25 cellular contexts compared by ENCODE assay signal in genomic region chr9:28032178-28032532, GRCh38.
DNase-seq lines count a peak whose midpoint lies in the region; ATAC-seq and TF ChIP-seq lines count a peak whose summit lies in the region.
"Had no signal": no experiment of that assay in that cellular context is flagged by ENCODE, and none has a peak within 500 bp of the region (broad histone marks: within the 10 kb centered on the region; RNA-seq: fewer than 3 reads in every experiment).

No MANE protein-coding gene starts in this region.

- ATAC-seq in effector memory CD8-positive, alpha-beta T cell (replicated peaks) = no peak
- ATAC-seq: CD8-positive, alpha-beta T cell; left cardiac atrium; stimulated activated memory B cell treated with anti-CD40 and anti-IgM and Interleukin-4, amounts not matched to agents 10 μg/mL and 1 μg/mL and 100 μg/mL, for 72 hours; upper lobe of right lung had no signal

- H3K4me3 ChIP-seq in choroid plexus epithelial cell (ENCODE audit: low read depth, low read length) = no peak overlapping the region
- H3K4me3 ChIP-seq: cardiac muscle cell, SJSA1, smooth muscle cell, upper lobe of right lung had no signal

- DNase-seq in NCI-H146 treated with DMSO at 0.1 percent for 48 hours (lab: John Stamatoyannopoulos, UW; ENCODE audit: unreplicated experiment) (peak; percentile 41), NCI-H146 (lab: John Stamatoyannopoulos, UW) (no peak), NCI-H524 (lab: John Stamatoyannopoulos, UW) (peak; percentile 67 to 86), choroid plexus epithelial cell (ENCODE audit: low read depth) (peak; percentile 40), non-pigmented ciliary epithelial cell (ENCODE audit: low read depth) (peak; percentile 28), AG08396 (ENCODE audit: low spot score) (no peak), medulla oblongata (ENCODE audit: extremely low spot score) (no peak)
- no peak for DNase-seq in effector memory CD8-positive, alpha-beta T cell
- DNase-seq: activated CD4-positive, alpha-beta T cell treated with anti-CD3 and anti-CD28 coated beads for 4 hours; activated T-cell treated with anti-CD3 and anti-CD28 coated beads, Interleukin-2, amount 50 U/mL, for 24 hours; CD8-positive, alpha-beta T cell; DMS53; GF-D8; glutamatergic neuron; GOT3; Kasumi-1; left cardiac atrium; NCI-H1930; upper lobe of right lung had no signal

- H3K27me3 Mint-ChIP-seq in effector memory CD8-positive, alpha-beta T cell = no peaks in the 10 kb centered on the region
- H3K27me3 Mint-ChIP-seq: activated T-cell treated with anti-CD3 and anti-CD28 coated beads, Interleukin-2, amount 50 U/mL, for 24 hours; dendritic cell treated with granulocyte-macrophage colony-stimulating factor and Interleukin-4, amounts not matched to agents 40 ng/mL and 50 ng/mL, for 4 days; stimulated activated memory B cell treated with anti-CD40 and anti-IgM and Interleukin-4, amounts not matched to agents 10 μg/mL and 1 μg/mL and 100 μg/mL, for 72 hours had no signal

- H3K9me3 Mint-ChIP-seq in effector memory CD8-positive, alpha-beta T cell = peaks cover 2 to 13% of the 10 kb centered on the region in 2 donors
- H3K9me3 Mint-ChIP-seq: activated T-cell treated with anti-CD3 and anti-CD28 coated beads, Interleukin-2, amount 50 U/mL, for 24 hours; CD8-positive, alpha-beta T cell; dendritic cell treated with granulocyte-macrophage colony-stimulating factor and Interleukin-4, amounts not matched to agents 40 ng/mL and 50 ng/mL, for 4 days; stimulated activated memory B cell treated with anti-CD40 and anti-IgM and Interleukin-4, amounts not matched to agents 10 μg/mL and 1 μg/mL and 100 μg/mL, for 72 hours; T-helper 1 cell treated with Interleukin-12 subunit alpha and Interleukin-12 subunit beta and Interleukin-4 antibody, amounts not matched to agents 30 μg/mL and 1 μg/mL, for 36 hours had no signal

- no peak overlapping the region for H3K4me3 Mint-ChIP-seq in effector memory CD8-positive, alpha-beta T cell
- H3K4me3 Mint-ChIP-seq: activated T-cell treated with anti-CD3 and anti-CD28 coated beads, Interleukin-2, amount 50 U/mL, for 24 hours; CD8-positive, alpha-beta T cell; dendritic cell treated with granulocyte-macrophage colony-stimulating factor and Interleukin-4, amounts not matched to agents 40 ng/mL and 50 ng/mL, for 4 days; stimulated activated memory B cell treated with anti-CD40 and anti-IgM and Interleukin-4, amounts not matched to agents 10 μg/mL and 1 μg/mL and 100 μg/mL, for 72 hours; T-helper 1 cell treated with Interleukin-12 subunit alpha and Interleukin-12 subunit beta and Interleukin-4 antibody, amounts not matched to agents 30 μg/mL and 1 μg/mL, for 36 hours had no signal

- no peak for TF ChIP-seq CTCF in choroid plexus epithelial cell (conservative IDR thresholded peaks at IDR 0.05; ENCODE audit: low read depth, low read length)

- no peaks in the 10 kb centered on the region for H3K36me3 Mint-ChIP-seq in effector memory CD8-positive, alpha-beta T cell (ENCODE audit: insufficient read depth)
- H3K36me3 Mint-ChIP-seq: CD8-positive, alpha-beta T cell; stimulated activated memory B cell treated with anti-CD40 and anti-IgM and Interleukin-4, amounts not matched to agents 10 μg/mL and 1 μg/mL and 100 μg/mL, for 72 hours had no signal

- H3K27ac Mint-ChIP-seq in effector memory CD8-positive, alpha-beta T cell = no peak overlapping the region
- H3K27ac Mint-ChIP-seq: activated T-cell treated with anti-CD3 and anti-CD28 coated beads, Interleukin-2, amount 50 U/mL, for 24 hours; CD8-positive, alpha-beta T cell; dendritic cell treated with granulocyte-macrophage colony-stimulating factor and Interleukin-4, amounts not matched to agents 40 ng/mL and 50 ng/mL, for 4 days; stimulated activated memory B cell treated with anti-CD40 and anti-IgM and Interleukin-4, amounts not matched to agents 10 μg/mL and 1 μg/mL and 100 μg/mL, for 72 hours; T-helper 1 cell treated with Interleukin-12 subunit alpha and Interleukin-12 subunit beta and Interleukin-4 antibody, amounts not matched to agents 30 μg/mL and 1 μg/mL, for 36 hours had no signal

- no peaks in the 10 kb centered on the region for H3K4me1 Mint-ChIP-seq in effector memory CD8-positive, alpha-beta T cell (ENCODE audit: low read depth in 2 of 2)
- H3K4me1 Mint-ChIP-seq: stimulated activated memory B cell treated with anti-CD40 and anti-IgM and Interleukin-4, amounts not matched to agents 10 μg/mL and 1 μg/mL and 100 μg/mL, for 72 hours had no signal

Comparison
In these comparisons a context has a peak if more than half of its experiments do, and no peak if none do; other contexts are left out.
1. DNase-seq: peak in NCI-H146 treated with DMSO at 0.1 percent for 48 hours (single experiment), NCI-H524 (2 of 2), choroid plexus epithelial cell (single experiment) and non-pigmented ciliary epithelial cell (single experiment); none in NCI-H146 (single experiment), effector memory CD8-positive, alpha-beta T cell (0 of 3), AG08396 (single experiment) and medulla oblongata (single experiment).